ENCODE assay signal across 29 cellular contexts in the genomic region with DNA sequence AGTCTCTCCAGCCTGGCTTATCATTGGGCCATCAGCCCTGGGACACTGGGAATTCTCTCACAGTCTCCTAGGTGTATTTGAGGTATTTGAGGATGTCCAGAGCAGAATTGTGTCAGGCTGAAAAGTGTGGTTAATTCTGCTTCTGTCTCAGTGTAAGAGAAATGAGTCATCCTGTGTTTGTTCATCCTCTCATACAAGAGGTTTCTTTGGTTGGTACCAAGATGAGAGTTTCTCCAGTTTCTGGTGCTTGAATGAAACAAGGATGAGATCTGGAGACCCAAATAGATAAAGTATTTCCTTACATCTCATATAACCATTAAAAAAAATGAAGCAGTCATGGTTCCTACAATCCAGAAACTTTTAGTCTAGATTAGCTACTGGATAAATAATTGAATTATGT. TPM values are rescaled to one million over a fixed set of nuclear protein-coding genes. Genes with fewer than 3 reads are reported as not detected.
DNase-seq lines count a peak whose midpoint lies in the region; ATAC-seq, FAIRE-seq and TF ChIP-seq lines count a peak whose summit lies in the region.
"Had no signal": no experiment of that assay in that cellular context is flagged by ENCODE, and none has a peak within 500 bp of the region (broad histone marks: within the 10 kb centered on the region; RNA-seq: fewer than 3 reads in every experiment).

No MANE protein-coding gene starts in this region.

- BruUV-seq in HepG2 (replicated peaks; lab: Mats Ljungman, UMichigan) = no TSS peak

- DNase-seq in HepG2 (ENCODE audit: low spot score) = no peak
- no peak for DNase-seq in right lobe of liver
- DNase-seq in MV-4-11 (lab: John Stamatoyannopoulos, UW) = peak; percentile 50
- peak; percentile 17 for DNase-seq in choroid plexus epithelial cell (ENCODE audit: low read depth)
- no peak for DNase-seq in smooth muscle cell (lab: John Stamatoyannopoulos, UW; ENCODE audit: unreplicated experiment)
- DNase-seq in stimulated activated CD8-positive, alpha-beta memory T cell treated with anti-CD3 and anti-CD28 coated beads, Interleukin-4, amount 100 ng/mL, for 48 hours = no peak
- DNase-seq in NK-92 (lab: John Stamatoyannopoulos, UW; ENCODE audit: unreplicated experiment) = no peak
- no peak for DNase-seq in urothelium cell line (ENCODE audit: low spot score)
- DNase-seq: activated CD4-positive, alpha-beta T cell treated with anti-CD3 and anti-CD28 coated beads, Interleukin-2, amount 50 U/mL, for 1 hour; activated CD8-positive, alpha-beta memory T cell treated with anti-CD3 and anti-CD28 coated beads, Interleukin-2, amount 10 ng/mL, durations not matched to agents 7 days and 5 days; activated naive CD4-positive, alpha-beta T cell; body of pancreas; cerebellar nuclear complex; DMS 273 treated with DMSO at 0.1 percent for 48 hours; kidney glomerular epithelial cell; NCI-H1105; NCI-H187; NCI-H82; stimulated activated naive CD4-positive, alpha-beta T cell treated with Interleukin-2 at 50 U/mL for 16 hours; T1000 had no signal

- in situ Hi-C loops in HepG2 (cut with HindIII; ENCODE audit: extremely low pct_ligation_motif_present, low pct_unique_long_range_greater_than_20kb) = no loop called here

- peaks cover 3% of the 10 kb centered on the region for H3F3A ChIP-seq in smooth muscle cell (ENCODE audit: low read depth)

- no peak for ATAC-seq in HepG2
- no peak for ATAC-seq in right lobe of liver
- ATAC-seq: activated CD8-positive, alpha-beta memory T cell treated with anti-CD3 and anti-CD28 coated beads, Interleukin-2, amount 10 ng/mL, durations not matched to agents 7 days and 5 days; body of pancreas had no signal

- peaks cover 41% of the 10 kb centered on the region for H3K79me2 ChIP-seq in HepG2 (ENCODE audit: insufficient read depth, low read length)
- H3K79me2 ChIP-seq in smooth muscle cell (ENCODE audit: low read depth) = peaks cover 96% of the 10 kb centered on the region

- intact Hi-C loops in HepG2 (cut with micrococcal nuclease; ENCODE audit: unreplicated experiment) = no loop called here
- intact Hi-C loops in right lobe of liver (cut with DNase I) = no loop called here

- no peak for TF ChIP-seq RAD21 in HepG2 (CRISPR knock-in tag; IDR thresholded peaks at IDR 0.05)

- H3K27me3 ChIP-seq in HepG2 (ENCODE audit: control insufficient read depth in 1 of 2, insufficient read depth in 2 of 2, low read length in 2 of 2) (no peaks in the 10 kb centered on the region), right lobe of liver (no peaks in the 10 kb centered on the region), smooth muscle cell (ENCODE audit: low read depth) (no peaks in the 10 kb centered on the region)
- H3K27me3 ChIP-seq: body of pancreas had no signal

- H3K9me3 ChIP-seq in HepG2 (ENCODE audit: low read length) = no peaks in the 10 kb centered on the region
- peaks cover 0 to 18% (median 9%) of the 10 kb centered on the region in 4 donors for H3K9me3 ChIP-seq in right lobe of liver
- peaks cover 3% of the 10 kb centered on the region for H3K9me3 ChIP-seq in smooth muscle cell (replicated peaks; ENCODE audit: low read depth)
- H3K9me3 ChIP-seq: body of pancreas had no signal

- no peak for TF ChIP-seq POLR2A in HepG2 (IDR thresholded peaks at IDR 0.05; ENCODE audit: insufficient read depth in 1 of 2, low read depth in 2 of 2, low read length in 2 of 2)
- TF ChIP-seq POLR2A in right lobe of liver (IDR thresholded peaks at IDR 0.05) = no peak

- H4K20me1 ChIP-seq in HepG2 (ENCODE audit: insufficient read depth, low read length) (peaks cover 3% of the 10 kb centered on the region; the same call in 1 of the 2 replicates), smooth muscle cell (ENCODE audit: low read depth) (peaks cover 53% of the 10 kb centered on the region)

- no peak for TF ChIP-seq CTCF in HepG2 (CRISPR knock-in tag; IDR thresholded peaks at IDR 0.05)
- no peak for TF ChIP-seq CTCF in right lobe of liver (IDR thresholded peaks at IDR 0.05)
- no peak for TF ChIP-seq CTCF in choroid plexus epithelial cell (conservative IDR thresholded peaks at IDR 0.05; ENCODE audit: low read depth, low read length)
- no peak for TF ChIP-seq CTCF in smooth muscle cell (IDR thresholded peaks at IDR 0.05; ENCODE audit: borderline replicate concordance, insufficient read depth, poor library complexity, severe bottlenecking)

- POLR2A ChIA-PET in HepG2 (lab: Yijun Ruan, JAX) = no interaction called here

- no peak overlapping the region for H2AFZ ChIP-seq in HepG2 (ENCODE audit: low read length)
- no peak overlapping the region for H2AFZ ChIP-seq in smooth muscle cell (ENCODE audit: low read depth)

- H3K4me1 ChIP-seq in HepG2 (ENCODE audit: insufficient read depth, low read length) (peaks cover 8% of the 10 kb centered on the region), right lobe of liver (no peaks in the 10 kb centered on the region), smooth muscle cell (ENCODE audit: low read depth) (peaks cover 2% of the 10 kb centered on the region)

- TF ChIP-seq EP300 in HepG2 (IDR thresholded peaks at IDR 0.05; ENCODE audit: low read depth in 2 of 2, low read length in 2 of 2) (no peak), HepG2 (CRISPR knock-in tag; IDR thresholded peaks at IDR 0.05; ENCODE audit: borderline replicate concordance) (no peak)

- H3K27ac ChIP-seq in HepG2 (ENCODE audit: extremely low read length, insufficient read depth, low read length) (no peak overlapping the region), right lobe of liver (no peak overlapping the region), smooth muscle cell (ENCODE audit: low read depth) (peak overlapping the region; percentile 15)
- H3K27ac ChIP-seq: body of pancreas, skin epidermis, thoracic aorta had no signal

- H3K9ac ChIP-seq in HepG2 (ENCODE audit: insufficient read depth, low read depth, low read length) (no peak overlapping the region), smooth muscle cell (ENCODE audit: low read depth) (no peak overlapping the region)

- H3K4me3 ChIP-seq in HepG2 (replicated peaks in 1 of 3; ENCODE audit: insufficient read depth in 1 of 3, low read depth in 2 of 3, low read length in 3 of 3) (no peak overlapping the region), right lobe of liver (no peak overlapping the region), choroid plexus epithelial cell (ENCODE audit: low read depth, low read length) (no peak overlapping the region), smooth muscle cell (no peak overlapping the region)
- H3K4me3 ChIP-seq: body of pancreas, lung, skin epidermis, thoracic aorta had no signal

- H3K36me3 ChIP-seq in HepG2 (replicated peaks in 1 of 2; ENCODE audit: control insufficient read depth in 1 of 2, insufficient read depth in 2 of 2, low read length in 2 of 2) = peaks cover 1 to 13% of the 10 kb centered on the region in 2 experiments; a peak in 4 of 5 replicates
- peaks cover 0 to 4% (median 0%) of the 10 kb centered on the region in 4 donors for H3K36me3 ChIP-seq in right lobe of liver
- H3K36me3 ChIP-seq in smooth muscle cell (ENCODE audit: low read depth) = peaks cover 9% of the 10 kb centered on the region

- no peak for FAIRE-seq in HepG2 (lab: Jason Lieb, UNC)
- no peak for FAIRE-seq in urothelium cell line (lab: Jason Lieb, UNC)
- FAIRE-seq: endometrium, frontal cortex, G401.6, RCC 7860 had no signal

- CTCF ChIA-PET in HepG2 (lab: Yijun Ruan, JAX; ENCODE audit: low intra/inter-chr PET ratio, low total read pairs) = no interaction called here

- H3K4me2 ChIP-seq in HepG2 (ENCODE audit: low read depth, low read length) = no peak overlapping the region
- H3K4me2 ChIP-seq in smooth muscle cell = no peak overlapping the region

RNA-seq across cellular contexts. Expression of gene ZNF253, which starts 7.7 kb away (rescaled TPM):
- total RNA-seq in HepG2 (2016; rRNA removed; fragmentation: Illumina TruSeq; extraction: Trizol) (10.6 and 12.8 TPM in 2 replicates), right lobe of liver (1 to 10 TPM; 3.6 to 6.7 (median 4.4) TPM), smooth muscle cell (11.7 and 17.1 TPM in 2 replicates)
- total RNA-seq in HepG2 (2016; cell fraction: cytosol; rRNA removed; fragmentation: Illumina TruSeq; extraction: Trizol; ENCODE audit: low read depth) = 1.2 and 1.7 TPM in 2 replicates
- total RNA-seq in HepG2 (2016; cell fraction: insoluble cytoplasmic fraction; rRNA removed; fragmentation: Illumina TruSeq; extraction: Trizol) = 10.1 and 11.6 TPM in 2 replicates
- total RNA-seq in HepG2 (2016; cell fraction: membrane; rRNA removed; fragmentation: Illumina TruSeq; extraction: Trizol) = 4.2 and 8.1 TPM in 2 replicates
- 12.7 and 17.2 TPM in 2 replicates for total RNA-seq in HepG2 (2016; cell fraction: nucleus; rRNA removed; fragmentation: Illumina TruSeq; extraction: Trizol)
- polyA plus RNA-seq in HepG2 (2011; rRNA removed) (3.5 and 3.6 TPM in 2 replicates), smooth muscle cell (3.2 and 7.9 TPM in 2 replicates)
- 1.4 and 2.5 TPM in 2 replicates for polyA plus RNA-seq in HepG2 (2011; cell fraction: cytosol; rRNA removed)
- polyA plus RNA-seq in HepG2 (2011; cell fraction: nucleus; rRNA removed) = 3.0 and 3.4 TPM in 2 replicates
- 3.7 and 6.1 TPM in 2 replicates for polyA plus RNA-seq in HepG2 (2012)
- 0.58 and 0.64 TPM in 2 replicates for polyA plus RNA-seq in HepG2 (2016; cell fraction: cytosol; fragmentation: Illumina TruSeq; extraction: Trizol; ENCODE audit: low read depth)
- polyA plus RNA-seq in HepG2 (2016; cell fraction: insoluble cytoplasmic fraction; fragmentation: Illumina TruSeq; extraction: Trizol; ENCODE audit: low read depth) = 10.5 and 10.9 TPM in 2 replicates
- 1.9 and 2.1 TPM in 2 replicates for polyA plus RNA-seq in HepG2 (2016; cell fraction: membrane; fragmentation: Illumina TruSeq; extraction: Trizol; ENCODE audit: low read depth)
- 10.5 and 14.1 TPM in 2 replicates for polyA plus RNA-seq in HepG2 (2016; cell fraction: nucleus; fragmentation: Illumina TruSeq; extraction: Trizol; ENCODE audit: insufficient read depth, low read depth)
- 0.65 and 1.6 TPM in 2 replicates for polyA minus RNA-seq in HepG2 (2011; rRNA and poly(A)+ RNA removed; ENCODE audit: low replicate concordance)
- polyA minus RNA-seq in HepG2 (2011; cell fraction: cytosol; rRNA and poly(A)+ RNA removed) = 4.0 and 4.7 TPM in 2 replicates
- 20.2 and 30.8 TPM in 2 replicates for polyA minus RNA-seq in HepG2 (2011; cell fraction: nucleus; rRNA and poly(A)+ RNA removed)
- total RNA-seq: HT1080 had no signal

RNA-seq across cellular contexts. Expression of gene ZNF93, which starts 27.4 kb away (rescaled TPM):
- total RNA-seq in HepG2 (2016; rRNA removed; fragmentation: Illumina TruSeq; extraction: Trizol) = 0.66 and 1.0 TPM in 2 replicates
- 0.30 and 0.35 TPM in 2 replicates for total RNA-seq in HepG2 (2016; cell fraction: cytosol; rRNA removed; fragmentation: Illumina TruSeq; extraction: Trizol; ENCODE audit: low read depth)
- total RNA-seq in HepG2 (2016; cell fraction: insoluble cytoplasmic fraction; rRNA removed; fragmentation: Illumina TruSeq; extraction: Trizol) = 0.61 and 0.97 TPM in 2 replicates
- 0.24 and 0.56 TPM in 2 replicates for total RNA-seq in HepG2 (2016; cell fraction: membrane; rRNA removed; fragmentation: Illumina TruSeq; extraction: Trizol)
- total RNA-seq in HepG2 (2016; cell fraction: nucleus; rRNA removed; fragmentation: Illumina TruSeq; extraction: Trizol) = 0.40 and 0.97 TPM in 2 replicates
- polyA plus RNA-seq in HepG2 (2011; rRNA removed) = 0.25 and 0.49 TPM in 2 replicates
- polyA plus RNA-seq in HepG2 (2011; cell fraction: cytosol; rRNA removed) = 0.24 and 0.35 TPM in 2 replicates
- polyA plus RNA-seq in HepG2 (2011; cell fraction: nucleus; rRNA removed) = 0.32 and 0.40 TPM in 2 replicates
- 0.40 and 0.59 TPM in 2 replicates for polyA plus RNA-seq in HepG2 (2012)
- 0.07 and 0.24 TPM in 2 replicates for polyA plus RNA-seq in HepG2 (2016; cell fraction: cytosol; fragmentation: Illumina TruSeq; extraction: Trizol; ENCODE audit: low read depth)
- 0.87 and 1.4 TPM in 2 replicates for polyA plus RNA-seq in HepG2 (2016; cell fraction: insoluble cytoplasmic fraction; fragmentation: Illumina TruSeq; extraction: Trizol; ENCODE audit: low read depth)
- polyA plus RNA-seq in HepG2 (2016; cell fraction: membrane; fragmentation: Illumina TruSeq; extraction: Trizol; ENCODE audit: low read depth) = 0.13 and 0.23 TPM in 2 replicates
- polyA plus RNA-seq in HepG2 (2016; cell fraction: nucleus; fragmentation: Illumina TruSeq; extraction: Trizol; ENCODE audit: insufficient read depth, low read depth) = 0.73 and 1.4 TPM in 2 replicates
- 0.07 and 0.24 TPM in 2 replicates for polyA minus RNA-seq in HepG2 (2011; rRNA and poly(A)+ RNA removed; ENCODE audit: low replicate concordance)
- polyA minus RNA-seq in HepG2 (2011; cell fraction: cytosol; rRNA and poly(A)+ RNA removed) = not detected in 2 replicates
- 1.4 and 2.0 TPM in 2 replicates for polyA minus RNA-seq in HepG2 (2011; cell fraction: nucleus; rRNA and poly(A)+ RNA removed)
- 1 to 10 TPM in 2 of 6 experiments, under 1 TPM in 4; 0.35 to 1.6 (median 0.81) TPM for total RNA-seq in right lobe of liver
- total RNA-seq in smooth muscle cell = 36.7 and 41.6 TPM in 2 replicates
- polyA plus RNA-seq in smooth muscle cell = 18.3 and 23.0 TPM in 2 replicates
- total RNA-seq: NCI-H460 had no signal

RNA-seq across cellular contexts. Expression of gene ZNF506, which starts 51.8 kb away (rescaled TPM):
- not detected in 2 replicates for total RNA-seq in HepG2 (2016; rRNA removed; fragmentation: Illumina TruSeq; extraction: Trizol)
- not detected in 2 replicates for total RNA-seq in HepG2 (2016; cell fraction: cytosol; rRNA removed; fragmentation: Illumina TruSeq; extraction: Trizol; ENCODE audit: low read depth)
- not detected in 2 replicates for total RNA-seq in HepG2 (2016; cell fraction: insoluble cytoplasmic fraction; rRNA removed; fragmentation: Illumina TruSeq; extraction: Trizol)
- total RNA-seq in HepG2 (2016; cell fraction: membrane; rRNA removed; fragmentation: Illumina TruSeq; extraction: Trizol) = not detected in 2 replicates
- not detected in 2 replicates for total RNA-seq in HepG2 (2016; cell fraction: nucleus; rRNA removed; fragmentation: Illumina TruSeq; extraction: Trizol)
- 0.01 TPM in 1 of 2 replicates, not detected in the other for polyA plus RNA-seq in HepG2 (2011; rRNA removed)
- not detected in 2 replicates for polyA plus RNA-seq in HepG2 (2011; cell fraction: cytosol; rRNA removed)
- not detected in 2 replicates for polyA plus RNA-seq in HepG2 (2011; cell fraction: nucleus; rRNA removed)
- polyA plus RNA-seq in HepG2 (2012) = 0.20 and 0.54 TPM in 2 replicates
- polyA plus RNA-seq in HepG2 (2016; cell fraction: cytosol; fragmentation: Illumina TruSeq; extraction: Trizol; ENCODE audit: low read depth) = not detected in 2 replicates
- polyA plus RNA-seq in HepG2 (2016; cell fraction: insoluble cytoplasmic fraction; fragmentation: Illumina TruSeq; extraction: Trizol; ENCODE audit: low read depth) = not detected in 2 replicates
- polyA plus RNA-seq in HepG2 (2016; cell fraction: membrane; fragmentation: Illumina TruSeq; extraction: Trizol; ENCODE audit: low read depth) = not detected in 2 replicates
- polyA plus RNA-seq in HepG2 (2016; cell fraction: nucleus; fragmentation: Illumina TruSeq; extraction: Trizol; ENCODE audit: insufficient read depth, low read depth) = not detected in 2 replicates
- polyA minus RNA-seq in HepG2 (2011; rRNA and poly(A)+ RNA removed; ENCODE audit: low replicate concordance) = not detected in 2 replicates
- polyA minus RNA-seq in HepG2 (2011; cell fraction: cytosol; rRNA and poly(A)+ RNA removed) = not detected in 2 replicates
- not detected in 2 replicates for polyA minus RNA-seq in HepG2 (2011; cell fraction: nucleus; rRNA and poly(A)+ RNA removed)
- total RNA-seq in right lobe of liver = 1 to 10 TPM; 2.2 to 8.6 (median 3.2) TPM
- 27.7 and 41.9 TPM in 2 replicates for total RNA-seq in smooth muscle cell
- 6.7 and 10.6 TPM in 2 replicates for polyA plus RNA-seq in smooth muscle cell

Comparison
In these comparisons a context has a peak if more than half of its experiments do, and no peak if none do; other contexts are left out.
1. DNase-seq: peak in MV-4-11 (single experiment) and choroid plexus epithelial cell (single experiment); none in HepG2 (single experiment), right lobe of liver (0 of 3), smooth muscle cell (single experiment), stimulated activated CD8-positive, alpha-beta memory T cell treated with anti-CD3 and anti-CD28 coated beads, Interleukin-4, amount 100 ng/mL, for 48 hours (single experiment), NK-92 (single experiment) and urothelium cell line (single experiment).
2. RNA of gene ZNF93, which starts 27.4 kb away (total RNA-seq): 36.7 to 41.6 TPM in smooth muscle cell; 0.35 to 1.6 TPM in right lobe of liver and 0.24 to 1.0 TPM in HepG2; every median in the first group is over 10 times any median in the second.